ENCODE assay signal across 25 cellular contexts in genomic region chr3:147582642-147583041, GRCh38.
"Had no signal": no experiment of that assay in that cellular context is flagged by ENCODE, and none has a peak within 500 bp of the region (broad histone marks: within the 10 kb centered on the region; RNA-seq: fewer than 3 reads in every experiment).

No MANE protein-coding gene starts in this region.

- FAIRE-seq: colon, endothelial cell of umbilical vein, frontal cortex, kidney had no signal

- DNase-seq: dermis blood vessel endothelial cell; dorsolateral prefrontal cortex; effector CD4-positive, alpha-beta T cell; effector memory CD4-positive, alpha-beta T cell; foreskin keratinocyte; heart left ventricle; hypothalamus; immature natural killer cell; islet precursor cell; kidney; kidney glomerular epithelial cell; left colon; left ventricle myocardium inferior; lower lobe of right lung; mesenchymal stem cell; mucosa of descending colon; naive thymus-derived CD4-positive, alpha-beta T cell had no signal

- H3K4me2 ChIP-seq: hepatocyte had no signal

- H3K79me2 ChIP-seq: hepatocyte had no signal

- H3K4me3 ChIP-seq: coronary artery, dorsolateral prefrontal cortex, esophagus muscularis mucosa, gastroesophageal sphincter, heart left ventricle, hepatocyte, left ventricle myocardium inferior, lower lobe of right lung, mucosa of descending colon had no signal

- H3K27ac ChIP-seq: coronary artery, dorsolateral prefrontal cortex, esophagus muscularis mucosa, foreskin keratinocyte, gastroesophageal sphincter, heart left ventricle, hepatocyte, left ventricle myocardium inferior, lower lobe of right lung had no signal

- H3K9me3 ChIP-seq: esophagus muscularis mucosa, gastroesophageal sphincter, heart left ventricle, left ventricle myocardium inferior, lower lobe of right lung, mucosa of descending colon had no signal

- H3K27me3 ChIP-seq: esophagus muscularis mucosa, foreskin keratinocyte, gastroesophageal sphincter, heart left ventricle, hepatocyte had no signal

- ATAC-seq: foreskin keratinocyte; gastroesophageal sphincter; heart left ventricle; left colon; left lobe of liver; lower lobe of right lung; mucosa of descending colon; naive thymus-derived CD4-positive, alpha-beta T cell had no signal

- H2AFZ ChIP-seq: hepatocyte had no signal

- H3K36me3 ChIP-seq: esophagus muscularis mucosa, gastroesophageal sphincter, heart left ventricle, left ventricle myocardium inferior, lower lobe of right lung had no signal

- H3K4me1 ChIP-seq: esophagus muscularis mucosa, foreskin keratinocyte, gastroesophageal sphincter, heart left ventricle, left ventricle myocardium inferior, lower lobe of right lung had no signal
